In genomic region chr12:34373926-34374325, GRCh38 we compare ENCODE assay signal across 28 cellular contexts.
"Had no signal": no experiment of that assay in that cellular context is flagged by ENCODE, and none has a peak within 500 bp of the region (broad histone marks: within the 10 kb centered on the region; RNA-seq: fewer than 3 reads in every experiment).

No MANE protein-coding gene starts in this region.

- H3K27ac ChIP-seq: stomach, suprapubic skin, testis, thoracic aorta, thyroid gland, tibial artery, tibial nerve, transverse colon, upper lobe of left lung, upper lobe of right lung, uterus, vagina had no signal

- DNase-seq: stimulated activated CD4-positive, alpha-beta T cell treated with anti-CD3 and anti-CD28 coated beads, Interleukin-2, amount 100 ng/mL, for 48 hours; stimulated activated CD4-positive, alpha-beta T cell treated with anti-CD3 and anti-CD28 coated beads, Interleukin-4, amount 100 ng/mL, for 1 hour; stimulated activated CD4-positive, alpha-beta T cell treated with anti-CD3 and anti-CD28 coated beads, Interleukin-4, amount 100 ng/mL, for 24 hours; stimulated activated CD4-positive, alpha-beta T cell treated with anti-CD3 and anti-CD28 coated beads, Interleukin-4, amount 100 ng/mL, for 4 hours; stimulated activated CD8-positive, alpha-beta memory T cell treated with anti-CD3 and anti-CD28 coated beads, Interleukin-4, amount 100 ng/mL, for 48 hours; stimulated activated naive B cell treated with anti-CD40 and anti-IgM and Interleukin-4, amounts not matched to agents 10 μg/mL and 1 μg/mL and 100 μg/mL, for 72 hours; stimulated activated naive CD4-positive, alpha-beta T cell; stimulated activated naive CD4-positive, alpha-beta T cell treated with Interleukin-2 at 50 U/mL for 16 hours; stimulated activated naive CD8-positive, alpha-beta T cell treated with anti-CD3 and anti-CD28 coated beads, Interleukin-15, amount 100 ng/mL, for 72 hours; stimulated activated naive CD8-positive, alpha-beta T cell treated with anti-CD3 and anti-CD28 coated beads, Interleukin-15, Interleukin-2, amounts not matched to agents 100 U/mL and 50 U/mL, for 24 hours; stomach; substantia nigra; testis; thyroid gland; tibial artery; transverse colon; trophoblast cell; upper lobe of left lung; upper lobe of right lung; uterus had no signal

- H3K36me3 ChIP-seq: stomach, suprapubic skin, thoracic aorta, thyroid gland, tibial artery, tibial nerve, transverse colon, upper lobe of left lung, upper lobe of right lung, uterus, vagina had no signal

- H3K4me3 ChIP-seq: stomach, suprapubic skin, testis, thoracic aorta, thyroid gland, tibial artery, tibial nerve, transverse colon, upper lobe of left lung, upper lobe of right lung, uterus, vagina had no signal

- ATAC-seq: stimulated activated effector memory CD8-positive, alpha-beta T cell treated with anti-CD3 and anti-CD28 coated beads, Interleukin-12 subunit alpha, Interleukin-12 subunit beta, amount 100 ng/mL, for 72 hours; stimulated activated memory B cell treated with anti-CD40 and anti-IgM and Interleukin-4, amounts not matched to agents 10 μg/mL and 1 μg/mL and 100 μg/mL, for 72 hours; stimulated activated naive B cell treated with anti-CD40 and anti-IgM and Interleukin-4, amounts not matched to agents 10 μg/mL and 1 μg/mL and 100 μg/mL, for 72 hours; stimulated activated naive CD8-positive, alpha-beta T cell treated with anti-CD3 and anti-CD28 coated beads, Interleukin-15, amount 100 ng/mL, for 72 hours; stimulated activated naive CD8-positive, alpha-beta T cell treated with anti-CD3 and anti-CD28 coated beads, Interleukin-15, Interleukin-2, amounts not matched to agents 100 U/mL and 50 U/mL, for 24 hours; upper lobe of right lung had no signal

- H3K9me3 ChIP-seq: testis, thyroid gland, upper lobe of right lung had no signal

- H3K36me3 Mint-ChIP-seq: stimulated activated effector memory CD8-positive, alpha-beta T cell treated with anti-CD3 and anti-CD28 coated beads, Interleukin-12 subunit alpha, Interleukin-12 subunit beta, amount 100 ng/mL, for 72 hours; stimulated activated memory B cell treated with anti-CD40 and anti-IgM and Interleukin-4, amounts not matched to agents 10 μg/mL and 1 μg/mL and 100 μg/mL, for 72 hours; type B pancreatic cell had no signal

- H3K27ac Mint-ChIP-seq: stimulated activated effector memory CD8-positive, alpha-beta T cell treated with anti-CD3 and anti-CD28 coated beads, Interleukin-12 subunit alpha, Interleukin-12 subunit beta, amount 100 ng/mL, for 72 hours; stimulated activated memory B cell treated with anti-CD40 and anti-IgM and Interleukin-4, amounts not matched to agents 10 μg/mL and 1 μg/mL and 100 μg/mL, for 72 hours; stimulated activated naive B cell treated with anti-CD40 and anti-IgM and Interleukin-4, amounts not matched to agents 10 μg/mL and 1 μg/mL and 100 μg/mL, for 72 hours; stimulated activated naive CD8-positive, alpha-beta T cell treated with anti-CD3 and anti-CD28 coated beads, Interleukin-15, amount 100 ng/mL, for 72 hours; stimulated activated naive CD8-positive, alpha-beta T cell treated with anti-CD3 and anti-CD28 coated beads, Interleukin-15, Interleukin-2, amounts not matched to agents 100 ng/mL and 50 ng/mL, for 24 hours; type B pancreatic cell had no signal

- H3K4me3 Mint-ChIP-seq: stimulated activated effector memory CD8-positive, alpha-beta T cell treated with anti-CD3 and anti-CD28 coated beads, Interleukin-12 subunit alpha, Interleukin-12 subunit beta, amount 100 ng/mL, for 72 hours; stimulated activated memory B cell treated with anti-CD40 and anti-IgM and Interleukin-4, amounts not matched to agents 10 μg/mL and 1 μg/mL and 100 μg/mL, for 72 hours; stimulated activated naive B cell treated with anti-CD40 and anti-IgM and Interleukin-4, amounts not matched to agents 10 μg/mL and 1 μg/mL and 100 μg/mL, for 72 hours; stimulated activated naive CD8-positive, alpha-beta T cell treated with anti-CD3 and anti-CD28 coated beads, Interleukin-15, amount 100 ng/mL, for 72 hours; stimulated activated naive CD8-positive, alpha-beta T cell treated with anti-CD3 and anti-CD28 coated beads, Interleukin-15, Interleukin-2, amounts not matched to agents 100 ng/mL and 50 ng/mL, for 24 hours; type B pancreatic cell had no signal

- H3K4me1 ChIP-seq: stomach, suprapubic skin, testis, thyroid gland, tibial artery, tibial nerve, transverse colon, upper lobe of left lung, upper lobe of right lung, uterus, vagina had no signal

- H3K9me3 Mint-ChIP-seq: stimulated activated naive CD8-positive, alpha-beta T cell treated with anti-CD3 and anti-CD28 coated beads, Interleukin-15, Interleukin-2, amounts not matched to agents 100 ng/mL and 50 ng/mL, for 24 hours; type B pancreatic cell had no signal

- H3K27me3 Mint-ChIP-seq: stimulated activated memory B cell treated with anti-CD40 and anti-IgM and Interleukin-4, amounts not matched to agents 10 μg/mL and 1 μg/mL and 100 μg/mL, for 72 hours; stimulated activated naive B cell treated with anti-CD40 and anti-IgM and Interleukin-4, amounts not matched to agents 10 μg/mL and 1 μg/mL and 100 μg/mL, for 72 hours; stimulated activated naive CD8-positive, alpha-beta T cell treated with anti-CD3 and anti-CD28 coated beads, Interleukin-15, amount 100 ng/mL, for 72 hours; stimulated activated naive CD8-positive, alpha-beta T cell treated with anti-CD3 and anti-CD28 coated beads, Interleukin-15, Interleukin-2, amounts not matched to agents 100 ng/mL and 50 ng/mL, for 24 hours; type B pancreatic cell had no signal

- H3K4me1 Mint-ChIP-seq: stimulated activated effector memory CD8-positive, alpha-beta T cell treated with anti-CD3 and anti-CD28 coated beads, Interleukin-12 subunit alpha, Interleukin-12 subunit beta, amount 100 ng/mL, for 72 hours; stimulated activated memory B cell treated with anti-CD40 and anti-IgM and Interleukin-4, amounts not matched to agents 10 μg/mL and 1 μg/mL and 100 μg/mL, for 72 hours; stimulated activated naive B cell treated with anti-CD40 and anti-IgM and Interleukin-4, amounts not matched to agents 10 μg/mL and 1 μg/mL and 100 μg/mL, for 72 hours; stimulated activated naive CD8-positive, alpha-beta T cell treated with anti-CD3 and anti-CD28 coated beads, Interleukin-15, amount 100 ng/mL, for 72 hours had no signal

- H3K27me3 ChIP-seq: suprapubic skin, testis, thyroid gland, tibial artery, tibial nerve, transverse colon, upper lobe of left lung, upper lobe of right lung, uterus, vagina had no signal
